Comparison of ENCODE assay signal across 11 cellular contexts in the genomic region with DNA sequence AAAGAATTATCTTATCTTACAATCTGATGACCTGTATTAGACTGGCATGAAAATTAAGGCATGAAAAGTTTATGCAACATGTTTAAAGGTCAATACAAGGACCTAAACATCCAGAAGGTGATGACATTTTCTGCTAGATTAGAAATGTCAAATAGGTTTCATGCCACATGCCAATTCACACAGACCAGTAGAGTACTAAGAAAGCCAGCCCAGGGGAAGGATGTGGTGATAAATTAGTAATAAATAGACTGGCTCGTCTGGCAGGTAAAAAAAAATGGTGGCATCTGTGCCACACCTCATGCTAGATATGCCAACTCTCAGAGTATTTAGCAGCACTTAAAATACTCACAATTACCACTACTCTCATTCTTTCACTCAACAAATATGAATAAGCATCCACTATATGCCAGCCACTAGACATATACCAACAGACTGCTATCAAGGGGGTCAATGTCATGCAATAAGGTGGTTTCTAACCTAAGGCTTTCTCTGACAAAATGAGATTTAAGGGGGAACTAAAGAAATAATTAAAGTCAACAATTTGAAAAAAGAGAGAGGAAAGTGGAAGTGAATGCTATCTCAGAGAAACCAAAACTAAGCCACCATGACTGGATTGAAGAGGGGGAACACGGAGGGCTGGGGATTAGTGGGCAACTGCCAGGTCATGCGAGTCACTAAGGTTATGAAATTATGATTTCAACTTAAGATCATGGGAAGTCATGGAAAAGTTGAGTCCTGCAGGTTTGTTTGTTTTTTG.
A peak's percentile ranks its signal among the peaks of the same experiment; 100 is the strongest.
DNase-seq lines count a peak whose midpoint lies in the region; ATAC-seq and TF ChIP-seq lines count a peak whose summit lies in the region.
"Had no signal": no experiment of that assay in that cellular context is flagged by ENCODE, and none has a peak within 500 bp of the region (broad histone marks: within the 10 kb centered on the region; RNA-seq: fewer than 3 reads in every experiment).

No MANE protein-coding gene starts in this region.

- no peaks in the 10 kb centered on the region for H3F3A ChIP-seq in SK-N-SH (replicated peaks; ENCODE audit: insufficient read depth)

- H3K9ac ChIP-seq in SK-N-SH: no peak overlapping the region

- peak overlapping the region; percentile 89 for H3K27ac Mint-ChIP-seq in stimulated activated naive CD8-positive, alpha-beta T cell treated with anti-CD3 and anti-CD28 coated beads, Interleukin-15, Interleukin-2, amounts not matched to agents 100 ng/mL and 50 ng/mL, for 24 hours

- no peak overlapping the region for H2AFZ ChIP-seq in SK-N-SH (ENCODE audit: low read depth)

- H3K36me3 Mint-ChIP-seq in stimulated activated naive CD8-positive, alpha-beta T cell treated with anti-CD3 and anti-CD28 coated beads, Interleukin-15, Interleukin-2, amounts not matched to agents 100 ng/mL and 50 ng/mL, for 24 hours (ENCODE audit: low read depth): peaks cover 3% of the 10 kb centered on the region

- no peak for TF ChIP-seq RAD21 in SK-N-SH (IDR thresholded peaks at IDR 0.05; ENCODE audit: low read length)

- no peaks in the 10 kb centered on the region; the same call in 1 of the 2 replicates for H3K79me2 ChIP-seq in SK-N-SH (ENCODE audit: insufficient read depth)

- no peak for DNase-seq in left ventricle myocardium superior
- no peak for DNase-seq in left cardiac atrium
- DNase-seq in activated T-cell treated with anti-CD3 and anti-CD28 coated beads, Interleukin-2, amount 50 U/mL, for 48 hours: peak; percentile 41 to 51
- DNase-seq in SK-N-SH: no peak
- no peak for DNase-seq in NCI-H1048 (lab: John Stamatoyannopoulos, UW)
- DNase-seq: mesendoderm, stomach had no signal

- H3K4me3 ChIP-seq in SK-N-SH (ENCODE audit: low read depth in 2 of 2, low read length in 1 of 2): no peak overlapping the region
- H3K4me3 ChIP-seq: stomach had no signal

- H3K36me3 ChIP-seq in SK-N-SH (replicated peaks in 1 of 2; ENCODE audit: control insufficient read depth in 1 of 2, insufficient read depth in 2 of 2, low read length in 1 of 2): no peaks in the 10 kb centered on the region
- H3K36me3 ChIP-seq: stomach had no signal

- H3K27me3 Mint-ChIP-seq in stimulated activated naive CD8-positive, alpha-beta T cell treated with anti-CD3 and anti-CD28 coated beads, Interleukin-15, Interleukin-2, amounts not matched to agents 100 ng/mL and 50 ng/mL, for 24 hours: no peaks in the 10 kb centered on the region

- no peaks in the 10 kb centered on the region for H3K9me2 ChIP-seq in SK-N-SH

- intact Hi-C loops in left ventricle myocardium superior (cut with micrococcal nuclease) (no loop called here), left cardiac atrium (cut with DNase I) (no loop called here)

- no peaks in the 10 kb centered on the region for H3K4me1 ChIP-seq in SK-N-SH (ENCODE audit: control insufficient read depth in 1 of 2, insufficient read depth in 2 of 2, low read depth in 1 of 2, low read length in 1 of 2)

- TF ChIP-seq EP300 in SK-N-SH (IDR thresholded peaks at IDR 0.05; ENCODE audit: borderline replicate concordance in 1 of 2, low read depth in 1 of 2, low read length in 1 of 2): no peak

- peaks cover 97% of the 10 kb centered on the region for H3K4me1 Mint-ChIP-seq in stimulated activated naive CD8-positive, alpha-beta T cell treated with anti-CD3 and anti-CD28 coated beads, Interleukin-15, Interleukin-2, amounts not matched to agents 100 ng/mL and 50 ng/mL, for 24 hours (ENCODE audit: low read depth)

- no peak overlapping the region for H3K4me2 ChIP-seq in SK-N-SH

- WGBS in SK-N-SH (ENCODE audit: low lambda C conversion rate): 92% methylated on average over 3 of the region's 3 CpGs

- ATAC-seq in left ventricle myocardium superior (peak; percentile 67), left cardiac atrium (no peak), HG03139 (IDR thresholded peaks at IDR 0.05; ENCODE audit: unreplicated experiment) (peak; percentile 46), GM18519 (IDR thresholded peaks at IDR 0.05; ENCODE audit: low FRiP score, unreplicated experiment) (no peak)

- CTCF ChIA-PET in SK-N-SH (lab: Yijun Ruan, JAX): no interaction called here

- no peak overlapping the region for H3K27ac ChIP-seq in SK-N-SH (ENCODE audit: low read depth in 2 of 2, low read length in 1 of 2)
- H3K27ac ChIP-seq: C4-2B had no signal

- POLR2A ChIA-PET in SK-N-SH (lab: Yijun Ruan, JAX): no interaction called here

- H3K4me3 Mint-ChIP-seq in stimulated activated naive CD8-positive, alpha-beta T cell treated with anti-CD3 and anti-CD28 coated beads, Interleukin-15, Interleukin-2, amounts not matched to agents 100 ng/mL and 50 ng/mL, for 24 hours: peak overlapping the region; percentile 51

- H3K27me3 ChIP-seq in SK-N-SH (ENCODE audit: insufficient read depth): no peaks in the 10 kb centered on the region
- H3K27me3 ChIP-seq: stomach had no signal

- H4K20me1 ChIP-seq in SK-N-SH (ENCODE audit: insufficient read depth): no peaks in the 10 kb centered on the region

- H3K9me3 Mint-ChIP-seq in stimulated activated naive CD8-positive, alpha-beta T cell treated with anti-CD3 and anti-CD28 coated beads, Interleukin-15, Interleukin-2, amounts not matched to agents 100 ng/mL and 50 ng/mL, for 24 hours: no peaks in the 10 kb centered on the region

- no peaks in the 10 kb centered on the region for H3K9me3 ChIP-seq in SK-N-SH
- H3K9me3 ChIP-seq: stomach had no signal

- no peak for TF ChIP-seq CTCF in SK-N-SH (IDR thresholded peaks at IDR 0.05)

TF ChIP-seq in SK-N-SH, 30 proteins besides CTCF, POLR2A, EP300 and RAD21:
- TF ChIP-seq, protein P1, sequence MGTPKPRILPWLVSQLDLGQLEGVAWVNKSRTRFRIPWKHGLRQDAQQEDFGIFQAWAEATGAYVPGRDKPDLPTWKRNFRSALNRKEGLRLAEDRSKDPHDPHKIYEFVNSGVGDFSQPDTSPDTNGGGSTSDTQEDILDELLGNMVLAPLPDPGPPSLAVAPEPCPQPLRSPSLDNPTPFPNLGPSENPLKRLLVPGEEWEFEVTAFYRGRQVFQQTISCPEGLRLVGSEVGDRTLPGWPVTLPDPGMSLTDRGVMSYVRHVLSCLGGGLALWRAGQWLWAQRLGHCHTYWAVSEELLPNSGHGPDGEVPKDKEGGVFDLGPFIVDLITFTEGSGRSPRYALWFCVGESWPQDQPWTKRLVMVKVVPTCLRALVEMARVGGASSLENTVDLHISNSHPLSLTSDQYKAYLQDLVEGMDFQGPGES (IDR thresholded peaks at IDR 0.05; ENCODE audit: low read depth, low read length): no peak
- no peak for TF ChIP-seq FOSL2 (IDR thresholded peaks at IDR 0.05; ENCODE audit: borderline replicate concordance, low read depth)
- TF ChIP-seq MXI1 (IDR thresholded peaks at IDR 0.05; ENCODE audit: low read depth, low read length): no peak
- TF ChIP-seq NRF1 (IDR thresholded peaks at IDR 0.05; ENCODE audit: low read depth, low read length): no peak
- TF ChIP-seq GABPA (IDR thresholded peaks at IDR 0.05; ENCODE audit: low read depth): no peak
- no peak for TF ChIP-seq GATA2 (CRISPR knock-in tag; IDR thresholded peaks at IDR 0.05)
- no peak for TF ChIP-seq USF1 (IDR thresholded peaks at IDR 0.05; ENCODE audit: borderline replicate concordance, low read depth)
- TF ChIP-seq EZH2phosphoT487 (IDR thresholded peaks at IDR 0.05; ENCODE audit: borderline replicate concordance, low read depth): no peak
- TF ChIP-seq PBX3 (IDR thresholded peaks at IDR 0.05): no peak
- TF ChIP-seq, protein P2, sequence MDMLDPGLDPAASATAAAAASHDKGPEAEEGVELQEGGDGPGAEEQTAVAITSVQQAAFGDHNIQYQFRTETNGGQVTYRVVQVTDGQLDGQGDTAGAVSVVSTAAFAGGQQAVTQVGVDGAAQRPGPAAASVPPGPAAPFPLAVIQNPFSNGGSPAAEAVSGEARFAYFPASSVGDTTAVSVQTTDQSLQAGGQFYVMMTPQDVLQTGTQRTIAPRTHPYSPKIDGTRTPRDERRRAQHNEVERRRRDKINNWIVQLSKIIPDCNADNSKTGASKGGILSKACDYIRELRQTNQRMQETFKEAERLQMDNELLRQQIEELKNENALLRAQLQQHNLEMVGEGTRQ (IDR thresholded peaks at IDR 0.05; ENCODE audit: borderline replicate concordance, low read depth, low read length): no peak

Comparison
In these comparisons a context has a peak if more than half of its experiments do, and no peak if none do; other contexts are left out.
1. ATAC-seq: peak in left ventricle myocardium superior (single experiment) and HG03139 (single experiment); none in left cardiac atrium (0 of 2) and GM18519 (single experiment).
2. DNase-seq: peak in activated T-cell treated with anti-CD3 and anti-CD28 coated beads, Interleukin-2, amount 50 U/mL, for 48 hours (2 of 2); none in left ventricle myocardium superior (single experiment), left cardiac atrium (single experiment), SK-N-SH (single experiment) and NCI-H1048 (single experiment).